ENCODE assay signal across 17 cellular contexts in the genomic region with DNA sequence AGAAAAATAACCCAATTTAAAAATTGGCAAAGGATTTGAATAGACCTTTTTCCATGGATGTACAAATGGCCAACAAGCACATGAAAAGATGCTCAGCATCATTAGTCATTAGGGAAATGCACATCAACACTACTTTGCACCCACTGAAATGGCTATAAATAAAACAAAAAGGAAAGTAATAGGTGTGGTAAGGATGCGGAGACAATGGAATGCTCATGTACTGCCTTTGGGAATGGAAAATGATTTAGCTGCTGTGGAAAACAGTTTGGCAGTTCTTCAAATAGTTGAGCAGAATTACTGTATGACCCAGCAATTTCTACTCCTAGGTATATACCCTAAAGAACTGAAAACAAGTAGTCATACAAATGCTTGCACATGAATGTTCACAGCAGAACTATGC.
DNase-seq lines count a peak whose midpoint lies in the region; ATAC-seq and TF ChIP-seq lines count a peak whose summit lies in the region.
"Had no signal": no experiment of that assay in that cellular context is flagged by ENCODE, and none has a peak within 500 bp of the region (broad histone marks: within the 10 kb centered on the region; RNA-seq: fewer than 3 reads in every experiment).

No MANE protein-coding gene starts in this region.

- peaks cover 5% of the 10 kb centered on the region for H3K9me3 ChIP-seq in adipocyte (ENCODE audit: control insufficient read depth, low read length)

- H3K9ac ChIP-seq in adipocyte (ENCODE audit: low read length), result no peak overlapping the region

- H3K27me3 ChIP-seq in adipocyte (replicated peaks; ENCODE audit: control insufficient read depth, insufficient read depth, low read length), result no peaks in the 10 kb centered on the region

- no peak overlapping the region for H3K4me3 ChIP-seq in AG10803 (ENCODE audit: low read length)
- peak overlapping the region; percentile 38 for H3K4me3 ChIP-seq in adipocyte (ENCODE audit: low read length)
- H3K4me3 ChIP-seq in fibroblast of mammary gland (ENCODE audit: control insufficient read depth, low read depth, low read length), result no peak overlapping the region

- TF ChIP-seq CTCF in AG10803 (conservative IDR thresholded peaks at IDR 0.05; ENCODE audit: low read length), result no peak
- no peak for TF ChIP-seq CTCF in fibroblast of mammary gland (conservative IDR thresholded peaks at IDR 0.05; ENCODE audit: control insufficient read depth, insufficient read depth, low read depth, low read length)

- no peak for ATAC-seq in GM21723 (IDR thresholded peaks at IDR 0.05; ENCODE audit: unreplicated experiment)
- no peak for ATAC-seq in GM18868 (IDR thresholded peaks at IDR 0.05; ENCODE audit: unreplicated experiment)
- ATAC-seq: Panc1 had no signal

- H3K4me1 ChIP-seq in adipocyte (ENCODE audit: control insufficient read depth, insufficient read depth, low read length), result peaks cover 23% of the 10 kb centered on the region

- H3K36me3 ChIP-seq in adipocyte (ENCODE audit: control insufficient read depth, insufficient read depth, low read length, severe bottlenecking), result peaks cover 17% of the 10 kb centered on the region

- DNase-seq in AG10803 (ENCODE audit: low read depth) (peak; percentile 90), GM03348 (ENCODE audit: low spot score) (peak; percentile 54), adipocyte (ENCODE audit: low read depth) (no peak), fibroblast of mammary gland (ENCODE audit: low read depth) (peak; percentile 80), hepatic stellate cell (ENCODE audit: low spot score) (no peak)
- DNase-seq: C1 segment of cervical spinal cord, DMS53, H7, NCI-H1105 treated with DMSO at 0.1 percent for 48 hours, NCI-H1930, NCI-H2171 treated with DMSO at 0.1 percent for 48 hours, NCI-H510A, NCI-H82, SIG-M5 had no signal

Comparison
In these comparisons a context has a peak if more than half of its experiments do, and no peak if none do; other contexts are left out.
1. DNase-seq: peak in AG10803 (single experiment), GM03348 (single experiment) and fibroblast of mammary gland (single experiment); none in adipocyte (single experiment) and hepatic stellate cell (single experiment).